In genomic region chr5:13427859-13428557, GRCh38 we compare ENCODE assay signal across 19 cellular contexts.
DNase-seq lines count a peak whose midpoint lies in the region; ATAC-seq lines count a peak whose summit lies in the region.
"Had no signal": no experiment of that assay in that cellular context is flagged by ENCODE, and none has a peak within 500 bp of the region (broad histone marks: within the 10 kb centered on the region; RNA-seq: fewer than 3 reads in every experiment).

No MANE protein-coding gene starts in this region.

- WGBS in GM23248 (ENCODE audit: low coverage in 1 of 2, low lambda C conversion rate in 2 of 2, missing lambda C conversion rate in 2 of 2), 2 experiments = 20% methylated on average over 6 of the region's 6 CpGs

- H3K9me3 ChIP-seq in Karpas-422 (ENCODE audit: low read length) (peaks cover 19% of the 10 kb centered on the region), GM23248 (ENCODE audit: low read depth) (no peaks in the 10 kb centered on the region)
- H3K9me3 ChIP-seq: BLaER1, Caco-2 had no signal

- ATAC-seq in GM21529 (IDR thresholded peaks at IDR 0.05; ENCODE audit: unreplicated experiment) (no peak), GM19455 (IDR thresholded peaks at IDR 0.05; ENCODE audit: unreplicated experiment) (no peak)
- ATAC-seq: CD8-positive, alpha-beta T cell; GM12878 had no signal

- H3K4me3 ChIP-seq in Karpas-422 (ENCODE audit: low read length) = no peak overlapping the region
- no peak overlapping the region for H3K4me3 ChIP-seq in GM23248
- H3K4me3 ChIP-seq: BLaER1, GM12878 had no signal

- H3F3A ChIP-seq in GM23248 (ENCODE audit: insufficient read depth) = no peaks in the 10 kb centered on the region

- no peaks in the 10 kb centered on the region for H3K9me2 ChIP-seq in Karpas-422 (replicated peaks; ENCODE audit: insufficient read depth, low read length)
- no peaks in the 10 kb centered on the region for H3K9me2 ChIP-seq in GM23248 (ENCODE audit: insufficient read depth)

- in situ Hi-C loops in GM23248 (cut with MboI) = no loop called here

- no peaks in the 10 kb centered on the region for H4K20me1 ChIP-seq in Karpas-422 (ENCODE audit: insufficient read depth, low read depth, low read length)
- H4K20me1 ChIP-seq in GM23248 (ENCODE audit: insufficient read depth) = no peaks in the 10 kb centered on the region
- H4K20me1 ChIP-seq: BLaER1 had no signal

- H3K27me3 ChIP-seq in Karpas-422 (ENCODE audit: low read length) (no peaks in the 10 kb centered on the region), GM23248 (replicated peaks; ENCODE audit: insufficient read depth) (peaks cover 6% of the 10 kb centered on the region; the same call in 1 of the 2 replicates)
- H3K27me3 ChIP-seq: BLaER1 had no signal

- H3K36me3 ChIP-seq in Karpas-422 (ENCODE audit: insufficient read depth, low read length) (no peaks in the 10 kb centered on the region), GM23248 (ENCODE audit: low read depth) (no peaks in the 10 kb centered on the region)
- H3K36me3 ChIP-seq: BLaER1 had no signal

- H2AFZ ChIP-seq in Karpas-422 (ENCODE audit: low read length) (no peak overlapping the region), GM23248 (no peak overlapping the region)

- H3K27ac ChIP-seq in Karpas-422 (ENCODE audit: low read length) (no peak overlapping the region), GM23248 (no peak overlapping the region)
- H3K27ac ChIP-seq: BLaER1, C4-2B had no signal

- DNase-seq in A172 (ENCODE audit: low spot score) (peak; percentile 1), ELR (ENCODE audit: low read depth) (peak; percentile 18), M059J (ENCODE audit: low read depth) (peak; percentile 57), RPMI7951 (ENCODE audit: low read depth) (peak; percentile 10), Karpas-422 (no peak), GM23248 (no peak)
- DNase-seq: Caco-2; CD4-positive, CD25-positive, alpha-beta regulatory T cell; CD8-positive, alpha-beta T cell; DMS153; DND-41; GDM1; H7; HCEC 1CT had no signal

- no peaks in the 10 kb centered on the region for H3K79me2 ChIP-seq in Karpas-422 (ENCODE audit: low read length)
- no peaks in the 10 kb centered on the region for H3K79me2 ChIP-seq in GM23248 (ENCODE audit: insufficient read depth)

- H3K9ac ChIP-seq in Karpas-422 (ENCODE audit: low read length) (no peak overlapping the region), GM23248 (no peak overlapping the region)
- H3K9ac ChIP-seq: BLaER1 had no signal

- H3K4me2 ChIP-seq in Karpas-422 (ENCODE audit: low read depth, low read length, poor library complexity, severe bottlenecking) (no peak overlapping the region), GM23248 (ENCODE audit: unreplicated experiment) (no peak overlapping the region)
- H3K4me2 ChIP-seq: BLaER1 had no signal

- H3K4me1 ChIP-seq in Karpas-422 (ENCODE audit: low read length) (no peaks in the 10 kb centered on the region), GM23248 (ENCODE audit: insufficient read depth) (no peaks in the 10 kb centered on the region)
- H3K4me1 ChIP-seq: BLaER1, Caco-2 had no signal

Comparison
In these comparisons a context has a peak if more than half of its experiments do, and no peak if none do; other contexts are left out.
1. DNase-seq: peak in A172 (single experiment), ELR (single experiment), M059J (single experiment) and RPMI7951 (single experiment); none in Karpas-422 (single experiment) and GM23248 (single experiment).